In the genomic region with DNA sequence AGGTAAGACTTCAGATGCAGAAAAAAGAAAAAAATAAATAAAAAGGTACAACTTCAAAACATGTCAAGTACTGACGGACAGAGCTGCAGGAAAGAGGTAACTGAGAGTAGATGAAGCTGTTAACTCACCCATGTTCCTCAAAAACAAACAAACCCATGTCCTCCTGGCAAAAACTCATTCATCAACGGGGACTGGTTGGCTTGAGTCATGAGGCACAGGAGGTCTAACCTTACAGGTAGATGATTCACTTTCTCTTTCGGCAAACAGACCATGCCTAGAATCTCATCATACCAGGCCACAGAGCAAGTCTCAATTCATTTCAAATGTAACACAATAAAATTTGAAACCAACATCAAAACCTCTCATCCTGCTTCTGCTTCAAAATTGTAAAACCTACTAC, we compare ENCODE assay signal across 16 cellular contexts. TPM values are rescaled to one million over a fixed set of nuclear protein-coding genes. Genes with fewer than 3 reads are reported as not detected.
DNase-seq lines count a peak whose midpoint lies in the region; ATAC-seq and TF ChIP-seq lines count a peak whose summit lies in the region.
"Had no signal": no experiment of that assay in that cellular context is flagged by ENCODE, and none has a peak within 500 bp of the region (broad histone marks: within the 10 kb centered on the region; RNA-seq: fewer than 3 reads in every experiment).

No MANE protein-coding gene starts in this region.

- TF ChIP-seq POLR2A in prostate gland (IDR thresholded peaks at IDR 0.05) (peak; percentile 24), heart left ventricle (IDR thresholded peaks at IDR 0.05) (no peak)

- intact Hi-C loops in prostate gland (cut with DNase I) (no loop called here), heart left ventricle (cut with DNase I) (no loop called here)

- no peak for TF ChIP-seq CTCF in prostate gland (IDR thresholded peaks at IDR 0.05)
- no peak for TF ChIP-seq CTCF in heart left ventricle (IDR thresholded peaks at IDR 0.05)

- ATAC-seq in HG03457 (IDR thresholded peaks at IDR 0.05; ENCODE audit: unreplicated experiment) (no peak), heart left ventricle (no peak)

- no peaks in the 10 kb centered on the region for H3K36me3 ChIP-seq in prostate gland
- H3K36me3 ChIP-seq in heart left ventricle: peaks cover 0 to 19% (median 0%) of the 10 kb centered on the region in 9 donors

- H3K36me3 Mint-ChIP-seq in activated T-cell treated with anti-CD3 and anti-CD28 coated beads, Interleukin-2, amount 50 U/mL, for 24 hours (ENCODE audit: low read depth): peaks cover 28% of the 10 kb centered on the region

- H3K27me3 ChIP-seq in prostate gland (replicated peaks; ENCODE audit: insufficient read depth) (no peaks in the 10 kb centered on the region), heart left ventricle (no peaks in the 10 kb centered on the region)
- H3K27me3 ChIP-seq: upper lobe of left lung had no signal

- DNase-seq in activated T-cell treated with anti-CD3 and anti-CD28 coated beads, Interleukin-2, amount 50 U/mL, for 24 hours: no peak
- no peak for DNase-seq in activated T-cell treated with anti-CD3 and anti-CD28 coated beads, Interleukin-2, amount 50 U/mL, for 1 hour
- DNase-seq in HuH-7 (ENCODE audit: low spot score) (peak; percentile 56), T47D (ENCODE audit: low read depth in 1 of 2, low spot score in 1 of 2) (peak; percentile 83 to 92), prostate gland (ENCODE audit: low spot score) (peak; percentile 88), NCI-H1417 treated with DMSO at 0.1 percent for 48 hours (lab: John Stamatoyannopoulos, UW) (no peak), heart left ventricle (no peak)
- DNase-seq: midbrain; NCI-H1436; NCI-H524 treated with DMSO at 0.1 percent for 48 hours; RPMI8226; stimulated activated CD8-positive, alpha-beta memory T cell treated with anti-CD3 and anti-CD28 coated beads, Interleukin-4, amount 100 ng/mL, for 48 hours; upper lobe of left lung had no signal

- H3K27me3 Mint-ChIP-seq in activated T-cell treated with anti-CD3 and anti-CD28 coated beads, Interleukin-2, amount 50 U/mL, for 24 hours: no peaks in the 10 kb centered on the region
- H3K27me3 Mint-ChIP-seq: IgD-negative memory B cell, progenitor cell of endocrine pancreas had no signal

- 35% methylated on average over 3 of the region's 3 CpGs for WGBS in prostate gland
- 89 to 97% (median 95%) methylated on average over 3 of the region's 3 CpGs for WGBS in heart left ventricle, 4 donors

- no peak overlapping the region for H3K4me3 Mint-ChIP-seq in activated T-cell treated with anti-CD3 and anti-CD28 coated beads, Interleukin-2, amount 50 U/mL, for 24 hours
- H3K4me3 Mint-ChIP-seq: IgD-negative memory B cell had no signal

- peak overlapping the region; percentile 98 to 99 for H3K27ac ChIP-seq in prostate gland
- H3K27ac ChIP-seq in heart left ventricle: no peak overlapping the region

- H3K9me3 Mint-ChIP-seq in activated T-cell treated with anti-CD3 and anti-CD28 coated beads, Interleukin-2, amount 50 U/mL, for 24 hours: no peaks in the 10 kb centered on the region
- H3K9me3 Mint-ChIP-seq: IgD-negative memory B cell had no signal

- in situ Hi-C loops in T47D (cut with HindIII; ENCODE audit: low pct_unique_long_range_greater_than_20kb, low sequenced_read_pairs): no loop called here

- H3K4me1 Mint-ChIP-seq in activated T-cell treated with anti-CD3 and anti-CD28 coated beads, Interleukin-2, amount 50 U/mL, for 24 hours (ENCODE audit: low read depth): peaks cover 38% of the 10 kb centered on the region

- H3K4me1 ChIP-seq in prostate gland (replicated peaks) (peaks cover 41% of the 10 kb centered on the region), heart left ventricle (peaks cover 0 to 20% (median 14%) of the 10 kb centered on the region in 12 donors)

- peak overlapping the region; percentile 72 for H3K27ac Mint-ChIP-seq in activated T-cell treated with anti-CD3 and anti-CD28 coated beads, Interleukin-2, amount 50 U/mL, for 24 hours
- H3K27ac Mint-ChIP-seq: IgD-negative memory B cell, progenitor cell of endocrine pancreas had no signal

- H3K4me3 ChIP-seq in prostate gland (no peak overlapping the region), heart left ventricle (no peak overlapping the region)
- H3K4me3 ChIP-seq: upper lobe of left lung had no signal

- H3K9me3 ChIP-seq in prostate gland (no peaks in the 10 kb centered on the region), heart left ventricle (no peaks in the 10 kb centered on the region)
- H3K9me3 ChIP-seq: upper lobe of left lung had no signal

RNA-seq across cellular contexts. Expression of a gene that starts 12.3 kb away (rescaled TPM):
- total RNA-seq in prostate gland (100 to 1,000 TPM; 192 to 388 TPM), heart left ventricle (100 to 1,000 TPM in 1 of 9 donors, 10 to 100 TPM in 7, 1 to 10 TPM in 1; 6.9 to 103 (median 18.9) TPM)
- 10 to 100 TPM; 17.5 to 47.5 TPM for polyA plus RNA-seq in heart left ventricle

RNA-seq across cellular contexts. Expression of a gene that starts 44.7 kb away (rescaled TPM):
- total RNA-seq in prostate gland (100 to 1,000 TPM in 1 of 2 donors, 10 to 100 TPM in 1; 95.9 to 119 TPM), heart left ventricle (10 to 100 TPM; 41.5 to 84.7 (median 59.4) TPM)
- 100 to 1,000 TPM in 1 of 2 donors, 10 to 100 TPM in 1; 79.7 to 113 TPM for polyA plus RNA-seq in heart left ventricle

RNA-seq across cellular contexts. Expression of a gene that starts 58.6 kb away (rescaled TPM):
- total RNA-seq in prostate gland (100 to 1,000 TPM; 163 to 182 TPM), heart left ventricle (100 to 1,000 TPM in 2 of 9 donors, 10 to 100 TPM in 7; 76.7 to 151 (median 81.8) TPM)
- polyA plus RNA-seq in heart left ventricle: 10 to 100 TPM; 95.0 to 97.7 TPM

RNA-seq across cellular contexts. Expression of a gene that starts 58.7 kb away (rescaled TPM):
- total RNA-seq in prostate gland (10 to 100 TPM; 48.8 to 92.7 TPM), heart left ventricle (10 to 100 TPM; 16.4 to 30.6 (median 20.4) TPM)
- polyA plus RNA-seq in heart left ventricle: 10 to 100 TPM; 24.0 to 25.8 TPM

Comparison
In these comparisons a context has a peak if more than half of its experiments do, and no peak if none do; other contexts are left out.
1. DNase-seq: peak in HuH-7 (single experiment), T47D (2 of 2) and prostate gland (single experiment); none in activated T-cell treated with anti-CD3 and anti-CD28 coated beads, Interleukin-2, amount 50 U/mL, for 24 hours (single experiment), activated T-cell treated with anti-CD3 and anti-CD28 coated beads, Interleukin-2, amount 50 U/mL, for 1 hour (single experiment), NCI-H1417 treated with DMSO at 0.1 percent for 48 hours (single experiment) and heart left ventricle (0 of 5).
2. H3K27ac ChIP-seq: peak in prostate gland (2 of 2); none in heart left ventricle (0 of 12).